19 cellular contexts compared by ENCODE assay signal in genomic region chr12:64999157-64999425, GRCh38.
"Had no signal": no experiment of that assay in that cellular context is flagged by ENCODE, and none has a peak within 500 bp of the region (broad histone marks: within the 10 kb centered on the region; RNA-seq: fewer than 3 reads in every experiment).

No MANE protein-coding gene starts in this region.

- H3K36me3 ChIP-seq: brain microvascular endothelial cell, esophagus muscularis mucosa, heart right ventricle had no signal

- ATAC-seq: activated CD8-positive, alpha-beta T cell treated with anti-CD3 and anti-CD28 coated beads for 36 hours; activated T-helper 17 cell treated with anti-CD3 and anti-CD28 coated beads, Interleukin-2, amount 50 U/mL, for 72 hours; heart right ventricle; psoas muscle; SK-N-SH treated with all-trans-retinoic acid at 6 μM for 48 hours; stimulated activated naive CD8-positive, alpha-beta T cell treated with anti-CD3 and anti-CD28 coated beads, Interleukin-15, amount 100 ng/mL, for 72 hours had no signal

- DNase-seq: activated CD4-positive, alpha-beta T cell treated with anti-CD3 and anti-CD28 coated beads, Interleukin-2, amount 10 ng/mL, durations not matched to agents 24 days and 14 days; activated CD4-positive, CD25-positive, alpha-beta regulatory T cell; activated CD8-positive, alpha-beta T cell treated with anti-CD3 and anti-CD28 coated beads for 36 hours; activated naive CD4-positive, alpha-beta T cell treated with anti-CD3 and anti-CD28 coated beads for 36 hours; activated T-cell treated with anti-CD3 and anti-CD28 coated beads, Interleukin-2, amount 50 U/mL, for 1 hour; brain microvascular endothelial cell; cerebellar nuclear complex; effector CD4-positive, alpha-beta T cell; heart right ventricle; psoas muscle; stimulated activated CD4-positive, alpha-beta T cell treated with anti-CD3 and anti-CD28 coated beads, Interleukin-4, amount 100 ng/mL, for 1 hour; stimulated activated naive CD8-positive, alpha-beta T cell treated with anti-CD3 and anti-CD28 coated beads, Interleukin-15, amount 100 ng/mL, for 72 hours; T-helper 1 cell; T-helper 9 cell had no signal

- H3K9me3 ChIP-seq: esophagus muscularis mucosa, psoas muscle had no signal

- H3K4me1 ChIP-seq: heart right ventricle, psoas muscle had no signal

- H3K4me3 ChIP-seq: esophagus muscularis mucosa, heart right ventricle, lung, psoas muscle, smooth muscle cell had no signal

- H3K27me3 ChIP-seq: esophagus muscularis mucosa had no signal

- H3K27ac ChIP-seq: brain microvascular endothelial cell, esophagus muscularis mucosa, heart right ventricle, psoas muscle had no signal
